1 cellular context compared by ENCODE assay signal in the genomic region with DNA sequence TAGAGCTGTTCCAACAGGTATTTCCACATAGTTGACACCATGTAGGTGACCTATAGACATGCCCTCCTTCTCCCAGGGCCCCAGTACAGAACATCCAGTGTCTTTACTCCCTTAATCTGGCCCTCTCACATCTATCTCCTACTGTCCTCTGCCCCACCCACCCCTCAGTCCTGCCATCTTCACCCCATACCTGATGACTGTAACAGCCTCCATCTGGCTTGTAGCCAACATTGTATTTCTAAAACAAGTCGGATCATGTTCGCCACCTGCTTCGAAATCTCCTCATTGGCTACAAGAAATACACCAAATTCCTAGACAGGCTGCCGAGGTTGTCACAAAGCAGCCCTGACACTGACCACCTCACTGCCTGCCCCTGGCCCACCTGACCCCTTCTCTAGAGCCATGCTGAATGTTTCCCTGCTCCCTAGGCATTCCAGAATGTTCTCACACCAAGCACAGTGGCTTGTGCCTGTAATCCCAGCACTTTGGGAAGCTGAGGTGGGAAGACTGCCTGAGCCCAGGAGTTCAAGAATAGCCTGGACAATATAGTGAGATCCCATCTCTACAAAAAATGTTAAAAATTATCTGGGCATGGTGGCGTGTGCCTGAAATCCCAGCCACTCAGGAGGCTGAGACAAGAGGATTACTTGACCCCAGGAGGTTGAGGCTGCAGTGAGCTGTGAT.
TF ChIP-seq lines count a peak whose summit lies in the region.

No MANE protein-coding gene starts in this region.

TF ChIP-seq in WTC11, 78 proteins besides CTCF, POLR2A, EP300 and RAD21:
- TF ChIP-seq, protein P1, sequence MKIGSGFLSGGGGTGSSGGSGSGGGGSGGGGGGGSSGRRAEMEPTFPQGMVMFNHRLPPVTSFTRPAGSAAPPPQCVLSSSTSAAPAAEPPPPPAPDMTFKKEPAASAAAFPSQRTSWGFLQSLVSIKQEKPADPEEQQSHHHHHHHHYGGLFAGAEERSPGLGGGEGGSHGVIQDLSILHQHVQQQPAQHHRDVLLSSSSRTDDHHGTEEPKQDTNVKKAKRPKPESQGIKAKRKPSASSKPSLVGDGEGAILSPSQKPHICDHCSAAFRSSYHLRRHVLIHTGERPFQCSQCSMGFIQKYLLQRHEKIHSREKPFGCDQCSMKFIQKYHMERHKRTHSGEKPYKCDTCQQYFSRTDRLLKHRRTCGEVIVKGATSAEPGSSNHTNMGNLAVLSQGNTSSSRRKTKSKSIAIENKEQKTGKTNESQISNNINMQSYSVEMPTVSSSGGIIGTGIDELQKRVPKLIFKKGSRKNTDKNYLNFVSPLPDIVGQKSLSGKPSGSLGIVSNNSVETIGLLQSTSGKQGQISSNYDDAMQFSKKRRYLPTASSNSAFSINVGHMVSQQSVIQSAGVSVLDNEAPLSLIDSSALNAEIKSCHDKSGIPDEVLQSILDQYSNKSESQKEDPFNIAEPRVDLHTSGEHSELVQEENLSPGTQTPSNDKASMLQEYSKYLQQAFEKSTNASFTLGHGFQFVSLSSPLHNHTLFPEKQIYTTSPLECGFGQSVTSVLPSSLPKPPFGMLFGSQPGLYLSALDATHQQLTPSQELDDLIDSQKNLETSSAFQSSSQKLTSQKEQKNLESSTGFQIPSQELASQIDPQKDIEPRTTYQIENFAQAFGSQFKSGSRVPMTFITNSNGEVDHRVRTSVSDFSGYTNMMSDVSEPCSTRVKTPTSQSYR (CRISPR knock-in tag; IDR thresholded peaks at IDR 0.05): no peak
- 0 out of 2 replicates have a peak, but pooled peaks have one; percentile 34 for TF ChIP-seq ZNF121 (CRISPR knock-in tag; IDR thresholded peaks at IDR 0.05)
- no peak for TF ChIP-seq SOX15 (CRISPR knock-in tag; IDR thresholded peaks at IDR 0.05)
